In genomic region chr16:372584-372983, GRCh38 we compare ENCODE assay signal across 20 cellular contexts.
"Had no signal": no experiment of that assay in that cellular context is flagged by ENCODE, and none has a peak within 500 bp of the region (broad histone marks: within the 10 kb centered on the region; RNA-seq: fewer than 3 reads in every experiment).

No MANE protein-coding gene starts in this region.

- H3K36me3 ChIP-seq: uterus had no signal

- H3K27ac ChIP-seq: colonic mucosa, heart left ventricle, pancreas, tibial artery, upper lobe of left lung, uterus had no signal

- FAIRE-seq: pancreas had no signal

- DNase-seq: colonic mucosa; effector CD4-positive, alpha-beta T cell; foreskin melanocyte; hypothalamus; islet precursor cell; naive thymus-derived CD8-positive, alpha-beta T cell; nucleus accumbens; stimulated activated CD4-positive, alpha-beta T cell treated with anti-CD3 and anti-CD28 coated beads, Interleukin-4, amount 100 ng/mL, for 24 hours; tibial artery; uterus had no signal

- H3K27ac Mint-ChIP-seq: stimulated activated memory B cell treated with anti-CD40 and anti-IgM and Interleukin-4, amounts not matched to agents 10 μg/mL and 1 μg/mL and 100 μg/mL, for 72 hours had no signal

- H3K4me3 Mint-ChIP-seq: stimulated activated memory B cell treated with anti-CD40 and anti-IgM and Interleukin-4, amounts not matched to agents 10 μg/mL and 1 μg/mL and 100 μg/mL, for 72 hours; stimulated activated naive CD8-positive, alpha-beta T cell treated with anti-CD3 and anti-CD28 coated beads, Interleukin-15, Interleukin-2, amounts not matched to agents 100 ng/mL and 50 ng/mL, for 24 hours had no signal

- ATAC-seq: heart left ventricle; left lobe of liver; mucosa of descending colon; naive thymus-derived CD8-positive, alpha-beta T cell; right cardiac atrium; stimulated activated memory B cell treated with anti-CD40 and anti-IgM and Interleukin-4, amounts not matched to agents 10 μg/mL and 1 μg/mL and 100 μg/mL, for 72 hours had no signal

- H3K27me3 Mint-ChIP-seq: naive thymus-derived CD8-positive, alpha-beta T cell; progenitor cell of endocrine pancreas; stimulated activated memory B cell treated with anti-CD40 and anti-IgM and Interleukin-4, amounts not matched to agents 10 μg/mL and 1 μg/mL and 100 μg/mL, for 72 hours; stimulated activated naive CD8-positive, alpha-beta T cell treated with anti-CD3 and anti-CD28 coated beads, Interleukin-15, Interleukin-2, amounts not matched to agents 100 ng/mL and 50 ng/mL, for 24 hours had no signal

- H3K27me3 ChIP-seq: colonic mucosa, heart left ventricle, pancreas, tibial artery, upper lobe of left lung, uterus had no signal

- H3K4me3 ChIP-seq: colonic mucosa, heart left ventricle, mucosa of descending colon, pancreas, smooth muscle cell, tibial artery, upper lobe of left lung, uterus had no signal

- H3K9me3 ChIP-seq: colonic mucosa, heart left ventricle, mucosa of descending colon, pancreas, tibial artery, upper lobe of left lung, uterus had no signal

- H3K9me3 Mint-ChIP-seq: naive thymus-derived CD8-positive, alpha-beta T cell; stimulated activated memory B cell treated with anti-CD40 and anti-IgM and Interleukin-4, amounts not matched to agents 10 μg/mL and 1 μg/mL and 100 μg/mL, for 72 hours; stimulated activated naive CD8-positive, alpha-beta T cell treated with anti-CD3 and anti-CD28 coated beads, Interleukin-15, Interleukin-2, amounts not matched to agents 100 ng/mL and 50 ng/mL, for 24 hours had no signal
